Comparison of ENCODE assay signal across 9 cellular contexts in the genomic region with DNA sequence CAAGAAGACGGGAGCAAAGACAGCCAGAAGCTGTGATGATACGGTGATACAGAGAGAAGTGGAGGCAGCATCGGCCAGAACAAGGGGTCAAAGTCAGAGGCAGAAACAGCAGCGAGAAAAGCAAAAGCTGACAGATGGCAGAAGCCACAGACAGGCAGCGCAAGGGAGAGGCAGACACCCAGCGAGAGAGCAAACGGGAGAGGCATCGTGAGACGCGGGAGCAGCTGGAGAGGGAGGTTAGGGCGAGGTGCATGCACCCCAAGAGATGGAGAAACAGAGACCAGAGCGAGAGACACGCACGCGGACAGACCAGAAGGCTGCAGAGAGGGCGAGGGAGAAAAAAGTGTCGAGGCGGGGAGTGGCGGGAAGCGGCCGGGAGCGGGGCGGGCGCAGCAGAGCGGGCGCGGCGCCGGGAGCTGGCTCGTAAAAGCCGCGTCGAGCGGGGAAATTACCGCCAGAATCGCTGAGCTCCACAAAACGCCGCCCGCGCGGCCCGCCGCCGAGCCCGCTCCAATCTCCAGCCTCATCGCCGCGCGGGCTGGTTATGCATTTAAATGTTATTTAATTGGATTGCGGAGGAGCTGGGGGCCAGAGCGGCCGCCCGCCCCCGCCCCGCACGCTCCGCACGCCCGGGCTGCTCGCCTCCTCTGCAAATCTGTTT. TPM values are rescaled to one million over a fixed set of nuclear protein-coding genes. Genes with fewer than 3 reads are reported as not detected.
DNase-seq lines count a peak whose midpoint lies in the region; ATAC-seq and TF ChIP-seq lines count a peak whose summit lies in the region.
"Had no signal": no experiment of that assay in that cellular context is flagged by ENCODE, and none has a peak within 500 bp of the region (broad histone marks: within the 10 kb centered on the region; RNA-seq: fewer than 3 reads in every experiment).

No MANE protein-coding gene starts in this region.

- no peaks in the 10 kb centered on the region for H3K36me3 Mint-ChIP-seq in activated naive CD4-positive, alpha-beta T cell treated with anti-CD3 and anti-CD28 coated beads, Interleukin-2, amount 50 U/mL, for 72 hours

- TF ChIP-seq POLR2A in sigmoid colon (IDR thresholded peaks at IDR 0.05): no peak

- no peaks in the 10 kb centered on the region for H3K9me2 ChIP-seq in GM23248 (ENCODE audit: insufficient read depth)

- in situ Hi-C loops in GM23248 (cut with MboI): no loop called here

- no peaks in the 10 kb centered on the region for H3K79me2 ChIP-seq in GM23248 (ENCODE audit: insufficient read depth)

- peaks cover 13% of the 10 kb centered on the region; the same call in 1 of the 2 replicates for H3F3A ChIP-seq in GM23248 (ENCODE audit: insufficient read depth)

- H3K27ac ChIP-seq in GM23248 (no peak overlapping the region), right atrium auricular region (no peak overlapping the region), sigmoid colon (no peak overlapping the region)

- TF ChIP-seq CTCF in right atrium auricular region (IDR thresholded peaks at IDR 0.05) (no peak), sigmoid colon (IDR thresholded peaks at IDR 0.05) (no peak)

- H3K36me3 ChIP-seq in GM23248 (ENCODE audit: low read depth): no peaks in the 10 kb centered on the region
- H3K36me3 ChIP-seq in right atrium auricular region: no peaks in the 10 kb centered on the region
- no peaks in the 10 kb centered on the region for H3K36me3 ChIP-seq in sigmoid colon

- H3K9me3 ChIP-seq in GM23248 (ENCODE audit: low read depth) (no peaks in the 10 kb centered on the region), right atrium auricular region (no peaks in the 10 kb centered on the region), sigmoid colon (no peaks in the 10 kb centered on the region)

- H2AFZ ChIP-seq in GM23248: peak overlapping the region; percentile 90

- H3K27me3 ChIP-seq in GM23248 (replicated peaks; ENCODE audit: insufficient read depth) (peaks cover 9% of the 10 kb centered on the region; the same call in 1 of the 2 replicates), right atrium auricular region (peaks cover 0 to 7% of the 10 kb centered on the region in 2 donors), sigmoid colon (peaks cover 3 to 32% (median 8%) of the 10 kb centered on the region in 3 donors)

- DNase-seq in GM23248 (peak; percentile 76), NCI-H345 (lab: John Stamatoyannopoulos, UW) (peak; percentile 69), right atrium auricular region (ENCODE audit: low spot score) (no peak), sigmoid colon (peak; percentile 70), COLO829 (ENCODE audit: low spot score) (no peak)
- DNase-seq in activated naive CD4-positive, alpha-beta T cell treated with anti-CD3 and anti-CD28 coated beads, Interleukin-2, amount 50 U/mL, for 72 hours (ENCODE audit: low spot score in 2 of 2): peak in 1 of 2 donors; percentile 43

- H3K9me3 Mint-ChIP-seq in activated naive CD4-positive, alpha-beta T cell treated with anti-CD3 and anti-CD28 coated beads, Interleukin-2, amount 50 U/mL, for 72 hours: no peaks in the 10 kb centered on the region
- H3K9me3 Mint-ChIP-seq: T-helper 1 cell treated with Interleukin-12 subunit alpha and Interleukin-12 subunit beta and Interleukin-4 antibody, amounts not matched to agents 30 μg/mL and 1 μg/mL, for 36 hours had no signal

- peak overlapping the region; percentile 51 for H3K9ac ChIP-seq in GM23248

- H3K4me3 ChIP-seq in GM23248 (peak overlapping the region; percentile 72), right atrium auricular region (peak overlapping the region; percentile 21 to 49), sigmoid colon (peak overlapping the region; percentile 7 to 50 (median 40))

- 2 to 4% methylated on average over 45 to 55 of the region's 60 CpGs for WGBS in GM23248 (ENCODE audit: low coverage in 1 of 2, low lambda C conversion rate in 2 of 2, missing lambda C conversion rate in 2 of 2), 2 experiments
- 1 to 2% methylated on average over 60 of the region's 60 CpGs for WGBS in sigmoid colon, 2 donors

- ATAC-seq in activated naive CD4-positive, alpha-beta T cell treated with anti-CD3 and anti-CD28 coated beads, Interleukin-2, amount 50 U/mL, for 72 hours: peak; percentile 53 to 56
- ATAC-seq in HG03139 (IDR thresholded peaks at IDR 0.05; ENCODE audit: unreplicated experiment) (no peak), HG03469 (IDR thresholded peaks at IDR 0.05; ENCODE audit: unreplicated experiment) (no peak)

- peak overlapping the region; percentile 77 for H3K4me2 ChIP-seq in GM23248 (ENCODE audit: unreplicated experiment)

- H4K20me1 ChIP-seq in GM23248 (ENCODE audit: insufficient read depth): no peaks in the 10 kb centered on the region

- intact Hi-C loops in sigmoid colon (cut with DNase I): no loop called here

- H3K4me1 ChIP-seq in GM23248 (ENCODE audit: insufficient read depth): no peaks in the 10 kb centered on the region; the same call in 1 of the 2 replicates
- peaks cover 0 to 14% of the 10 kb centered on the region in 2 donors for H3K4me1 ChIP-seq in right atrium auricular region
- peaks cover 0 to 14% (median 13%) of the 10 kb centered on the region in 4 donors for H3K4me1 ChIP-seq in sigmoid colon

- H3K27ac Mint-ChIP-seq in activated naive CD4-positive, alpha-beta T cell treated with anti-CD3 and anti-CD28 coated beads, Interleukin-2, amount 50 U/mL, for 72 hours: no peak overlapping the region
- H3K27ac Mint-ChIP-seq: T-helper 1 cell treated with Interleukin-12 subunit alpha and Interleukin-12 subunit beta and Interleukin-4 antibody, amounts not matched to agents 30 μg/mL and 1 μg/mL, for 36 hours had no signal

- TF ChIP-seq EP300 in sigmoid colon (IDR thresholded peaks at IDR 0.05): no peak

RNA-seq across cellular contexts. Expression of gene SMUG1, which starts 15.6 kb away (rescaled TPM):
- 34.5 and 38.2 TPM in 2 replicates for total RNA-seq in GM23248 (2014; rRNA removed; shearing (Covaris generic))
- polyA plus RNA-seq in GM23248 (2016; fragmentation: Nextera tagmentation; extraction: Ambion mirVana) (48.5 and 49.5 TPM in 2 replicates), sigmoid colon (10 to 100 TPM; 21.5 to 64.7 (median 43.8) TPM)
- total RNA-seq in activated naive CD4-positive, alpha-beta T cell treated with anti-CD3 and anti-CD28 coated beads, Interleukin-2, amount 50 U/mL, for 72 hours: 10 to 100 TPM; 18.0 to 25.9 TPM
- total RNA-seq in right atrium auricular region (10 to 100 TPM; 14.5 to 29.4 TPM), sigmoid colon (10 to 100 TPM; 21.4 to 40.4 (median 38.1) TPM)

Comparison
In these comparisons a context has a peak if more than half of its experiments do, and no peak if none do; other contexts are left out.
1. DNase-seq: peak in GM23248 (single experiment), NCI-H345 (single experiment) and sigmoid colon (single experiment); none in right atrium auricular region (single experiment) and COLO829 (single experiment).
2. ATAC-seq: peak in activated naive CD4-positive, alpha-beta T cell treated with anti-CD3 and anti-CD28 coated beads, Interleukin-2, amount 50 U/mL, for 72 hours (2 of 2); none in HG03139 (single experiment) and HG03469 (single experiment).
3. Peak in every context shown above with its lines, with median percentiles within 50 percentile points of each other: H3K4me3 ChIP-seq.